12 cellular contexts compared by ENCODE assay signal in the genomic region with DNA sequence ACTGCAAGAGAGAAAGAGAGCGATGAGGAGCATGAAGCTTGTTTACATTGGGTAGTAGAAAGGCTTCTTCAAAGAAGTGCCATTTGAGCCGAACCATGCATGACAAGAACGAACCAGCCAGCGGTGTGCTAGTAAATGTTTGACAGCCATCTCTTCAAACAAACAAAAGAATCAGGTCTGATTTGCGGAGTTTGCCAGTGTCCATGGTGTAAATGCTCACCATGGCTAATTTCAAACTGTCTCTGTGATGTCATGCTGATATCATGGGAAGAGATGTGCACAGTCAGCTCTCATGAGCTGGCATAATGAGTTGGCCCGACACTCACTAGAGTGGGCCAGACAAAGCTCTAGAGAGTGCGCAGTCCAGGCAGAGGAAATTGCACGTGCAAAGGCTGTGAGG.
"Had no signal": no experiment of that assay in that cellular context is flagged by ENCODE, and none has a peak within 500 bp of the region (broad histone marks: within the 10 kb centered on the region; RNA-seq: fewer than 3 reads in every experiment).

No MANE protein-coding gene starts in this region.

- H3K4me3 Mint-ChIP-seq: activated CD4-positive, alpha-beta T cell treated with anti-CD3 and anti-CD28 coated beads for 36 hours; activated CD8-positive, alpha-beta T cell treated with anti-CD3 and anti-CD28 coated beads, Interleukin-2, amount 10 ng/mL, durations not matched to agents 7 days and 5 days; activated T-helper 1 cell treated with anti-CD3 and anti-CD28 coated beads, Interleukin-12 subunit alpha, Interleukin-12 subunit beta, Interleukin-2, Interleukin-4 antibody, amounts not matched to agents 30 ng/mL and 10 ng/mL and 1 ng/mL, durations not matched to agents 14 hours and 24 hours and 36 hours; natural killer cell treated with Interleukin-12 subunit alpha and Interleukin-12 subunit beta and Interleukin-15 and Interleukin-18, amount 100 ng/mL, for 72 hours had no signal

- H3K36me3 Mint-ChIP-seq: natural killer cell treated with Interleukin-12 subunit alpha and Interleukin-12 subunit beta and Interleukin-15 and Interleukin-18, amount 100 ng/mL, for 72 hours had no signal

- H3K4me1 Mint-ChIP-seq: activated CD4-positive, alpha-beta T cell treated with anti-CD3 and anti-CD28 coated beads for 36 hours had no signal

- H3K27me3 Mint-ChIP-seq: activated CD4-positive, alpha-beta T cell treated with anti-CD3 and anti-CD28 coated beads for 36 hours had no signal

- H3K27ac Mint-ChIP-seq: activated CD4-positive, alpha-beta T cell treated with anti-CD3 and anti-CD28 coated beads for 36 hours; activated CD8-positive, alpha-beta T cell treated with anti-CD3 and anti-CD28 coated beads, Interleukin-2, amount 10 ng/mL, durations not matched to agents 7 days and 5 days; activated T-helper 1 cell treated with anti-CD3 and anti-CD28 coated beads, Interleukin-12 subunit alpha, Interleukin-12 subunit beta, Interleukin-2, Interleukin-4 antibody, amounts not matched to agents 30 ng/mL and 10 ng/mL and 1 ng/mL, durations not matched to agents 14 hours and 24 hours and 36 hours; natural killer cell treated with Interleukin-12 subunit alpha and Interleukin-12 subunit beta and Interleukin-15 and Interleukin-18, amount 100 ng/mL, for 72 hours had no signal

- H3K9me3 Mint-ChIP-seq: activated T-helper 1 cell treated with anti-CD3 and anti-CD28 coated beads, Interleukin-12 subunit alpha, Interleukin-12 subunit beta, Interleukin-2, Interleukin-4 antibody, amounts not matched to agents 30 ng/mL and 10 ng/mL and 1 ng/mL, durations not matched to agents 14 hours and 24 hours and 36 hours; natural killer cell treated with Interleukin-12 subunit alpha and Interleukin-12 subunit beta and Interleukin-15 and Interleukin-18, amount 100 ng/mL, for 72 hours had no signal

- DNase-seq: activated CD4-positive, alpha-beta T cell treated with anti-CD3 and anti-CD28 coated beads for 36 hours; activated CD8-positive, alpha-beta T cell treated with anti-CD3 and anti-CD28 coated beads, Interleukin-2, amount 10 ng/mL, durations not matched to agents 7 days and 5 days; activated naive CD4-positive, alpha-beta T cell; dorsolateral prefrontal cortex; left ventricle myocardium superior; retina; T1000; tibial artery; uterus; WERI-Rb-1 had no signal
